Comparison of ENCODE assay signal across 1 cellular context in genomic region chr4:108168672-108169562, GRCh38.
TF ChIP-seq lines count a peak whose summit lies in the region.

TSS of gene LEF1 (minus strand) at chr4:108168932. CDS start at chr4:108167767, 1,165 bp downstream.

TF ChIP-seq in HEK293, 187 proteins besides CTCF, POLR2A, EP300 and RAD21 (continued from another document and continues in another):
- TF ChIP-seq ZFP37 (tag by site-specific recombination; IDR thresholded peaks at IDR 0.05), result peak; percentile 37; the same call in 1 of the 2 replicates
- TF ChIP-seq ZSCAN30 (tag by site-specific recombination; IDR thresholded peaks at IDR 0.05), result 0 out of 2 replicates have a peak, but pooled peaks have one; percentile 67
- TF ChIP-seq ZNF791 (tag by site-specific recombination; IDR thresholded peaks at IDR 0.05), result no peak
- TF ChIP-seq, protein P1, sequence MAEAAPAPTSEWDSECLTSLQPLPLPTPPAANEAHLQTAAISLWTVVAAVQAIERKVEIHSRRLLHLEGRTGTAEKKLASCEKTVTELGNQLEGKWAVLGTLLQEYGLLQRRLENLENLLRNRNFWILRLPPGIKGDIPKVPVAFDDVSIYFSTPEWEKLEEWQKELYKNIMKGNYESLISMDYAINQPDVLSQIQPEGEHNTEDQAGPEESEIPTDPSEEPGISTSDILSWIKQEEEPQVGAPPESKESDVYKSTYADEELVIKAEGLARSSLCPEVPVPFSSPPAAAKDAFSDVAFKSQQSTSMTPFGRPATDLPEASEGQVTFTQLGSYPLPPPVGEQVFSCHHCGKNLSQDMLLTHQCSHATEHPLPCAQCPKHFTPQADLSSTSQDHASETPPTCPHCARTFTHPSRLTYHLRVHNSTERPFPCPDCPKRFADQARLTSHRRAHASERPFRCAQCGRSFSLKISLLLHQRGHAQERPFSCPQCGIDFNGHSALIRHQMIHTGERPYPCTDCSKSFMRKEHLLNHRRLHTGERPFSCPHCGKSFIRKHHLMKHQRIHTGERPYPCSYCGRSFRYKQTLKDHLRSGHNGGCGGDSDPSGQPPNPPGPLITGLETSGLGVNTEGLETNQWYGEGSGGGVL (tag by site-specific recombination; IDR thresholded peaks at IDR 0.05), result peak; percentile 93
- TF ChIP-seq KLF8 (tag by site-specific recombination; IDR thresholded peaks at IDR 0.05), result peak; percentile 54; the same call in 1 of the 2 replicates
- no peak for TF ChIP-seq ZNF521 (tag by site-specific recombination; IDR thresholded peaks at IDR 0.05)
- TF ChIP-seq ZNF560 (tag by site-specific recombination; IDR thresholded peaks at IDR 0.05; ENCODE audit: borderline replicate concordance), result no peak
- TF ChIP-seq FEZF1 (tag by site-specific recombination; IDR thresholded peaks at IDR 0.05), result no peak
- TF ChIP-seq, protein P2, sequence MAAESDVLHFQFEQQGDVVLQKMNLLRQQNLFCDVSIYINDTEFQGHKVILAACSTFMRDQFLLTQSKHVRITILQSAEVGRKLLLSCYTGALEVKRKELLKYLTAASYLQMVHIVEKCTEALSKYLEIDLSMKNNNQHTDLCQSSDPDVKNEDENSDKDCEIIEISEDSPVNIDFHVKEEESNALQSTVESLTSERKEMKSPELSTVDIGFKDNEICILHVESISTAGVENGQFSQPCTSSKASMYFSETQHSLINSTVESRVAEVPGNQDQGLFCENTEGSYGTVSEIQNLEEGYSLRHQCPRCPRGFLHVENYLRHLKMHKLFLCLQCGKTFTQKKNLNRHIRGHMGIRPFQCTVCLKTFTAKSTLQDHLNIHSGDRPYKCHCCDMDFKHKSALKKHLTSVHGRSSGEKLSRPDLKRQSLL (tag by site-specific recombination; IDR thresholded peaks at IDR 0.05), result peak; percentile 76
- TF ChIP-seq, protein P3, sequence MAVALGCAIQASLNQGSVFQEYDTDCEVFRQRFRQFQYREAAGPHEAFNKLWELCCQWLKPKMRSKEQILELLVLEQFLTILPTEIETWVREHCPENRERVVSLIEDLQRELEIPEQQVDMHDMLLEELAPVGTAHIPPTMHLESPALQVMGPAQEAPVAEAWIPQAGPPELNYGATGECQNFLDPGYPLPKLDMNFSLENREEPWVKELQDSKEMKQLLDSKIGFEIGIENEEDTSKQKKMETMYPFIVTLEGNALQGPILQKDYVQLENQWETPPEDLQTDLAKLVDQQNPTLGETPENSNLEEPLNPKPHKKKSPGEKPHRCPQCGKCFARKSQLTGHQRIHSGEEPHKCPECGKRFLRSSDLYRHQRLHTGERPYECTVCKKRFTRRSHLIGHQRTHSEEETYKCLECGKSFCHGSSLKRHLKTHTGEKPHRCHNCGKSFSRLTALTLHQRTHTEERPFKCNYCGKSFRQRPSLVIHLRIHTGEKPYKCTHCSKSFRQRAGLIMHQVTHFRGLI (tag by site-specific recombination; IDR thresholded peaks at IDR 0.05), result 0 out of 2 replicates have a peak, but pooled peaks have one; percentile 30
- TF ChIP-seq REPIN1 (tag by site-specific recombination; IDR thresholded peaks at IDR 0.05; ENCODE audit: low read depth), result no peak
- peak; percentile 67; the same call in 1 of the 2 replicates for TF ChIP-seq ZNF629 (tag by site-specific recombination; IDR thresholded peaks at IDR 0.05)
- TF ChIP-seq ZNF610 (tag by site-specific recombination; IDR thresholded peaks at IDR 0.05; ENCODE audit: borderline replicate concordance), result 0 out of 2 replicates have a peak, but pooled peaks have one; percentile 48
- no peak for TF ChIP-seq ZNF26 (tag by site-specific recombination; IDR thresholded peaks at IDR 0.05)
- TF ChIP-seq SP2 (tag by site-specific recombination; IDR thresholded peaks at IDR 0.05), result peak; percentile 80
- peak; percentile 83 for TF ChIP-seq SP7 (tag by site-specific recombination; IDR thresholded peaks at IDR 0.05)
- TF ChIP-seq ZBTB8A (tag by site-specific recombination; IDR thresholded peaks at IDR 0.05), result peak; percentile 94
- no peak for TF ChIP-seq SCRT1 (tag by site-specific recombination; IDR thresholded peaks at IDR 0.05; ENCODE audit: borderline replicate concordance)
- no peak for TF ChIP-seq ZNF660 (tag by site-specific recombination; IDR thresholded peaks at IDR 0.05)
- TF ChIP-seq GLI4 (tag by site-specific recombination; IDR thresholded peaks at IDR 0.05), result 0 out of 2 replicates have a peak, but pooled peaks have one; percentile 5
- peak; percentile 75 for TF ChIP-seq ZBTB20 (tag by site-specific recombination; IDR thresholded peaks at IDR 0.05)
- TF ChIP-seq MEIS1 (CRISPR knock-in tag; IDR thresholded peaks at IDR 0.05; ENCODE audit: borderline replicate concordance), result no peak
- peak; percentile 84; the same call in 1 of the 2 replicates for TF ChIP-seq ZNF561 (tag by site-specific recombination; IDR thresholded peaks at IDR 0.05; ENCODE audit: borderline replicate concordance)
- TF ChIP-seq ZNF423 (tag by site-specific recombination; IDR thresholded peaks at IDR 0.05), result no peak
- peak; percentile 73 for TF ChIP-seq ZBTB10 (tag by site-specific recombination; IDR thresholded peaks at IDR 0.05)
- TF ChIP-seq, protein P4, sequence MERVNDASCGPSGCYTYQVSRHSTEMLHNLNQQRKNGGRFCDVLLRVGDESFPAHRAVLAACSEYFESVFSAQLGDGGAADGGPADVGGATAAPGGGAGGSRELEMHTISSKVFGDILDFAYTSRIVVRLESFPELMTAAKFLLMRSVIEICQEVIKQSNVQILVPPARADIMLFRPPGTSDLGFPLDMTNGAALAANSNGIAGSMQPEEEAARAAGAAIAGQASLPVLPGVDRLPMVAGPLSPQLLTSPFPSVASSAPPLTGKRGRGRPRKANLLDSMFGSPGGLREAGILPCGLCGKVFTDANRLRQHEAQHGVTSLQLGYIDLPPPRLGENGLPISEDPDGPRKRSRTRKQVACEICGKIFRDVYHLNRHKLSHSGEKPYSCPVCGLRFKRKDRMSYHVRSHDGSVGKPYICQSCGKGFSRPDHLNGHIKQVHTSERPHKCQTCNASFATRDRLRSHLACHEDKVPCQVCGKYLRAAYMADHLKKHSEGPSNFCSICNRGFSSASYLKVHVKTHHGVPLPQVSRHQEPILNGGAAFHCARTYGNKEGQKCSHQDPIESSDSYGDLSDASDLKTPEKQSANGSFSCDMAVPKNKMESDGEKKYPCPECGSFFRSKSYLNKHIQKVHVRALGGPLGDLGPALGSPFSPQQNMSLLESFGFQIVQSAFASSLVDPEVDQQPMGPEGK (tag by site-specific recombination; IDR thresholded peaks at IDR 0.05), result peak; percentile 68
- no peak for TF ChIP-seq KLF10 (tag by site-specific recombination; IDR thresholded peaks at IDR 0.05)
- TF ChIP-seq, protein P5, sequence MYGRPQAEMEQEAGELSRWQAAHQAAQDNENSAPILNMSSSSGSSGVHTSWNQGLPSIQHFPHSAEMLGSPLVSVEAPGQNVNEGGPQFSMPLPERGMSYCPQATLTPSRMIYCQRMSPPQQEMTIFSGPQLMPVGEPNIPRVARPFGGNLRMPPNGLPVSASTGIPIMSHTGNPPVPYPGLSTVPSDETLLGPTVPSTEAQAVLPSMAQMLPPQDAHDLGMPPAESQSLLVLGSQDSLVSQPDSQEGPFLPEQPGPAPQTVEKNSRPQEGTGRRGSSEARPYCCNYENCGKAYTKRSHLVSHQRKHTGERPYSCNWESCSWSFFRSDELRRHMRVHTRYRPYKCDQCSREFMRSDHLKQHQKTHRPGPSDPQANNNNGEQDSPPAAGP (tag by site-specific recombination; IDR thresholded peaks at IDR 0.05), result peak; percentile 88
- TF ChIP-seq, protein P6, sequence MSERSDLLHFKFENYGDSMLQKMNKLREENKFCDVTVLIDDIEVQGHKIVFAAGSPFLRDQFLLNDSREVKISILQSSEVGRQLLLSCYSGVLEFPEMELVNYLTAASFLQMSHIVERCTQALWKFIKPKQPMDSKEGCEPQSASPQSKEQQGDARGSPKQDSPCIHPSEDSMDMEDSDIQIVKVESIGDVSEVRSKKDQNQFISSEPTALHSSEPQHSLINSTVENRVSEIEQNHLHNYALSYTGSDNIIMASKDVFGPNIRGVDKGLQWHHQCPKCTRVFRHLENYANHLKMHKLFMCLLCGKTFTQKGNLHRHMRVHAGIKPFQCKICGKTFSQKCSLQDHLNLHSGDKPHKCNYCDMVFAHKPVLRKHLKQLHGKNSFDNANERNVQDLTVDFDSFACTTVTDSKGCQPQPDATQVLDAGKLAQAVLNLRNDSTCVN (tag by site-specific recombination; optimal IDR thresholded peaks at IDR 0.05), result peak; percentile 93
- 0 out of 2 replicates have a peak, but pooled peaks have one; percentile 23 for TF ChIP-seq KLF7 (tag by site-specific recombination; IDR thresholded peaks at IDR 0.05; ENCODE audit: borderline replicate concordance)
- no peak for TF ChIP-seq ZNF596 (tag by site-specific recombination; IDR thresholded peaks at IDR 0.05)
- no peak for TF ChIP-seq ZNF221 (tag by site-specific recombination; IDR thresholded peaks at IDR 0.05; ENCODE audit: borderline replicate concordance)
- peak; percentile 52; the same call in 1 of the 2 replicates for TF ChIP-seq MZF1 (tag by site-specific recombination; IDR thresholded peaks at IDR 0.05; ENCODE audit: borderline replicate concordance)
- TF ChIP-seq ZNF785 (tag by site-specific recombination; IDR thresholded peaks at IDR 0.05), result no peak
- no peak for TF ChIP-seq ZNF239 (tag by site-specific recombination; IDR thresholded peaks at IDR 0.05)
- TF ChIP-seq ZNF24 (tag by site-specific recombination; IDR thresholded peaks at IDR 0.05), result 0 out of 2 replicates have a peak, but pooled peaks have one; percentile 38
- TF ChIP-seq IKZF3 (tag by site-specific recombination; IDR thresholded peaks at IDR 0.05), result peak; percentile 60
- peak; percentile 67 for TF ChIP-seq ZIC2 (tag by site-specific recombination; IDR thresholded peaks at IDR 0.05)
- peak; percentile 59; the same call in 1 of the 2 replicates for TF ChIP-seq ZNF501 (tag by site-specific recombination; IDR thresholded peaks at IDR 0.05)
- peak; percentile 95 for TF ChIP-seq ZFHX2 (tag by site-specific recombination; conservative IDR thresholded peaks at IDR 0.05)
- no peak for TF ChIP-seq ZNF433 (tag by site-specific recombination; IDR thresholded peaks at IDR 0.05; ENCODE audit: low read depth)
- TF ChIP-seq, protein P7, sequence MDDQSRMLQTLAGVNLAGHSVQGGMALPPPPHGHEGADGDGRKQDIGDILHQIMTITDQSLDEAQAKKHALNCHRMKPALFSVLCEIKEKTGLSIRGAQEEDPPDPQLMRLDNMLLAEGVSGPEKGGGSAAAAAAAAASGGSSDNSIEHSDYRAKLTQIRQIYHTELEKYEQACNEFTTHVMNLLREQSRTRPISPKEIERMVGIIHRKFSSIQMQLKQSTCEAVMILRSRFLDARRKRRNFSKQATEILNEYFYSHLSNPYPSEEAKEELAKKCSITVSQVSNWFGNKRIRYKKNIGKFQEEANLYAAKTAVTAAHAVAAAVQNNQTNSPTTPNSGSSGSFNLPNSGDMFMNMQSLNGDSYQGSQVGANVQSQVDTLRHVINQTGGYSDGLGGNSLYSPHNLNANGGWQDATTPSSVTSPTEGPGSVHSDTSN (CRISPR knock-in tag; IDR thresholded peaks at IDR 0.05), result no peak
- no peak for TF ChIP-seq ZNF571 (tag by site-specific recombination; IDR thresholded peaks at IDR 0.05)
- TF ChIP-seq, protein P8, sequence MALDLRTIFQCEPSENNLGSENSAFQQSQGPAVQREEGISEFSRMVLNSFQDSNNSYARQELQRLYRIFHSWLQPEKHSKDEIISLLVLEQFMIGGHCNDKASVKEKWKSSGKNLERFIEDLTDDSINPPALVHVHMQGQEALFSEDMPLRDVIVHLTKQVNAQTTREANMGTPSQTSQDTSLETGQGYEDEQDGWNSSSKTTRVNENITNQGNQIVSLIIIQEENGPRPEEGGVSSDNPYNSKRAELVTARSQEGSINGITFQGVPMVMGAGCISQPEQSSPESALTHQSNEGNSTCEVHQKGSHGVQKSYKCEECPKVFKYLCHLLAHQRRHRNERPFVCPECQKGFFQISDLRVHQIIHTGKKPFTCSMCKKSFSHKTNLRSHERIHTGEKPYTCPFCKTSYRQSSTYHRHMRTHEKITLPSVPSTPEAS (tag by site-specific recombination; IDR thresholded peaks at IDR 0.05), result no peak; the same call in 1 of the 2 replicates
- TF ChIP-seq PRDM1 (tag by site-specific recombination; IDR thresholded peaks at IDR 0.05), result peak; percentile 90
- 0 out of 2 replicates have a peak, but pooled peaks have one; percentile 23 for TF ChIP-seq ZNF324 (tag by site-specific recombination; IDR thresholded peaks at IDR 0.05)
- no peak for TF ChIP-seq ZNF654 (tag by site-specific recombination; IDR thresholded peaks at IDR 0.05; ENCODE audit: low read depth)
- no peak for TF ChIP-seq ZBTB7A (tag by site-specific recombination; IDR thresholded peaks at IDR 0.05; ENCODE audit: low read depth)
- peak; percentile 97 for TF ChIP-seq ZNF394 (tag by site-specific recombination; IDR thresholded peaks at IDR 0.05; ENCODE audit: borderline replicate concordance)
- no peak for TF ChIP-seq ZNF302 (tag by site-specific recombination; IDR thresholded peaks at IDR 0.05; ENCODE audit: low read depth)
- TF ChIP-seq BCL11A (tag by site-specific recombination; IDR thresholded peaks at IDR 0.05; ENCODE audit: low read depth), result no peak
- no peak for TF ChIP-seq ZNF37A (tag by site-specific recombination; IDR thresholded peaks at IDR 0.05)
- no peak for TF ChIP-seq GFI1B (tag by site-specific recombination; IDR thresholded peaks at IDR 0.05)
